Comparison of ENCODE assay signal across 13 cellular contexts in the genomic region with DNA sequence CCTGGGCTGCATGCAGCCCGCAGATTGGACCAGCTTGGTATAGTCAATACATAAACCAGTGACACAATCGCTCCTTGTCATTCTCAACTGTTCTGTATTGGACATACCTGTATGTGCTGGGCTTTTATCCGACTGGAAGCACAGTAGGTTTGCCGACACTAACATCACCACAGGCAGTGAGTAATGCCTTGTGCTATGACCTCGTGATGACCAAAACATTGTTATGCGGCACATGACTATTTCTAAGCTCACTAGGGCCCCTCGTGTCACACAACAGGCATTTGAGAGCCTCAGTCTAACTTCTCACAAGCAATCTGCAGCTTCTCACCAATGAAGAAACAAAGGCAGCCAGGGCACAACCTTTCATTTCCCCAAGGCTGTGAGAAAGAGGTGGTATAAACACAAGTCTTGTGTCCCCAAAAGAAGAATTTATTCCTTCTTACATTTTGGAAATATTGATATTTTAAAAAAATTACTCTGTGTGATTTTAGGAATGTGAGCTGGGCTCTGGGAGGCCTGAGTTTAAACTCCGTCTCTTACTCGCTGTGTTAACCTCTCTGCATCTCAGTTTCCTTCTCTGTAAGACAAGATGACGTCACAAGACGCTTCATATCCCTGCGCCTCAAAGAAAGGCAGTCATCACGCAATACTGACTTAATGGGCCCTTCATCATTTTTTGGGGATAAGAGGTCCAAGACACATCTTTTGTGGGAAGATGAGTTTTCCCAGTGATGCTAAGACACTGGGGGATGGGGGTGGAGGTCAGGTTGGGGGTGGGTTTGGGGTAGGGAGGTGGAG.
DNase-seq lines count a peak whose midpoint lies in the region; ATAC-seq and TF ChIP-seq lines count a peak whose summit lies in the region.
"Had no signal": no experiment of that assay in that cellular context is flagged by ENCODE, and none has a peak within 500 bp of the region (broad histone marks: within the 10 kb centered on the region; RNA-seq: fewer than 3 reads in every experiment).

No MANE protein-coding gene starts in this region.

- no peaks in the 10 kb centered on the region for H3K4me1 ChIP-seq in upper lobe of left lung
- H3K4me1 ChIP-seq: tibial nerve had no signal

- H3K9me3 ChIP-seq in upper lobe of left lung, result no peaks in the 10 kb centered on the region
- H3K9me3 ChIP-seq: spleen, tibial nerve had no signal

- no peaks in the 10 kb centered on the region for H3K27me3 ChIP-seq in upper lobe of left lung
- H3K27me3 ChIP-seq: spleen, tibial nerve had no signal

- WGBS in upper lobe of left lung, 2 donors, result 94% methylated on average over 13 of the region's 13 CpGs

- DNase-seq in ACHN, result peak; percentile 74
- DNase-seq in HT1080 (ENCODE audit: low read depth), result peak; percentile 88
- peak; percentile 77 for DNase-seq in iris pigment epithelial cell (ENCODE audit: low read depth)
- DNase-seq in head of caudate nucleus, result no peak
- DNase-seq in NCI-H524 (lab: John Stamatoyannopoulos, UW), result no peak
- DNase-seq in upper lobe of left lung, result no peak
- DNase-seq: DMS79 treated with DMSO at 0.1 percent for 48 hours, NCI-H446, spleen had no signal

- H3K36me3 Mint-ChIP-seq in brain, result peaks cover 15% of the 10 kb centered on the region
- H3K36me3 Mint-ChIP-seq: activated naive CD8-positive, alpha-beta T cell had no signal

- in situ Hi-C loops in ACHN (cut with HindIII; ENCODE audit: low pct_ligation_motif_present, low pct_unique_long_range_greater_than_20kb, low sequenced_read_pairs), result no loop called here

- H3K36me3 ChIP-seq in upper lobe of left lung, result no peaks in the 10 kb centered on the region
- H3K36me3 ChIP-seq: tibial nerve had no signal

- no peak for TF ChIP-seq POLR2A in upper lobe of left lung (IDR thresholded peaks at IDR 0.05)

- no peak overlapping the region for H3K27ac ChIP-seq in upper lobe of left lung
- H3K27ac ChIP-seq: spleen, tibial nerve had no signal

- peaks cover 33% of the 10 kb centered on the region for H3K4me1 Mint-ChIP-seq in brain

- no peak for ATAC-seq in upper lobe of left lung (ENCODE audit: low FRiP score in 2 of 2)
- ATAC-seq in activated CD4-positive, CD25-positive, alpha-beta regulatory T cell treated with anti-CD3 and anti-CD28 coated beads, Interleukin-2, amount 50 U/mL, for 24 hours, result no peak

- H3K27me3 Mint-ChIP-seq in brain, result no peaks in the 10 kb centered on the region

- H3K27ac Mint-ChIP-seq in brain, result peak overlapping the region in 3 of 5 experiments; percentile 35 to 80 (median 77)
- H3K27ac Mint-ChIP-seq: activated naive CD8-positive, alpha-beta T cell had no signal

- H3K4me3 ChIP-seq in upper lobe of left lung, result no peak overlapping the region
- H3K4me3 ChIP-seq: spleen, tibial nerve had no signal

- H3K9me3 Mint-ChIP-seq in brain, result peaks cover 0 to 2% (median under 1%) of the 10 kb centered on the region in 5 experiments

- no peak for TF ChIP-seq EP300 in upper lobe of left lung (IDR thresholded peaks at IDR 0.05)

- intact Hi-C loops in head of caudate nucleus (cut with DNase I), result no loop called here

- H3K4me3 Mint-ChIP-seq in brain, result no peak overlapping the region
- H3K4me3 Mint-ChIP-seq: activated naive CD8-positive, alpha-beta T cell had no signal

- TF ChIP-seq CTCF in brain (conservative IDR thresholded peaks at IDR 0.05) (no peak), upper lobe of left lung (IDR thresholded peaks at IDR 0.05) (no peak)

Comparison
In these comparisons a context has a peak if more than half of its experiments do, and no peak if none do; other contexts are left out.
1. DNase-seq: peak in ACHN (single experiment), HT1080 (single experiment) and iris pigment epithelial cell (single experiment); none in head of caudate nucleus (0 of 42), NCI-H524 (0 of 2) and upper lobe of left lung (0 of 2).